ENCODE assay signal across 8 cellular contexts in the genomic region with DNA sequence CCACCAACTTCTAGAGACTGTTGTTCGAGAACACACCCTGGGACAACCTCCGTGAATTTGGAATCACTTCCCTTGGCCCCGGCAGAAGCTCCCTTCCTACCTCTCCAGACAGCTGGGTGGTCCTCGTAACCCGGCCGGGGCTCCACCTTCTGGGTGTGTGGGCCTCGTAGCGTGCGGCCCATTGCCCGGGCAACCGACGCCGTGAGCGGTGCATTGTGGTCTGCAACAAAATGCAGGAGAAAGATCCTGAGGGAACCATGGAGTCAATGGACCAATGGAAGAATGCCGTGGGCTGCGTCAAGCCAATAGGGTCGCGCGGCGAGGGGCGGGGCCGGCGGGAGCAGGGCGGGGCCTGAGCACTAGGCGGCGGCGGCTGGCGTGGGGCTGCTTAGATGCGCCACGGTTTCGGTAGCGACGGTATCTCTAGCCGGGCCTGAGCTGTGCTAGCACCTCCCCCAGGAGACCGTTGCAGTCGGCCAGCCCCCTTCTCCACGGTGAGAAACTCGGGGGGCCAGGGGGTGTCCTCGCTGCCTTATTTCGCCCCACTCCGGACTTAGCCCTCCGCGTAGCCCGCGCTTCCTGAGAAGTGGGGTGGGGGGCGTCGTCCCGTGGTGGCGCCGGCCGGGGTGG. TPM values are rescaled to one million over a fixed set of nuclear protein-coding genes. Genes with fewer than 3 reads are reported as not detected.
DNase-seq lines count a peak whose midpoint lies in the region; ATAC-seq and TF ChIP-seq lines count a peak whose summit lies in the region.

DYNLL1 (plus strand) TSS at position 391 of the 630 bp plus-strand sequence. CDS start 309 bp downstream, outside the sequence.

- in situ Hi-C loops in GM13976 (cut with MboI; ENCODE audit: low sequenced_read_pairs, unreplicated experiment), result no loop called here

- H3K27me3 Mint-ChIP-seq in progenitor cell of endocrine pancreas, result no peaks in the 10 kb centered on the region

- no peaks in the 10 kb centered on the region for H3K9me3 Mint-ChIP-seq in progenitor cell of endocrine pancreas (ENCODE audit: low read depth)

- ATAC-seq in HG02870 (IDR thresholded peaks at IDR 0.05; ENCODE audit: unreplicated experiment) (peak; percentile 88), left cardiac atrium (peak; percentile 98 to 99)

- H3K36me3 Mint-ChIP-seq in progenitor cell of endocrine pancreas (ENCODE audit: insufficient read depth), result peaks cover 12% of the 10 kb centered on the region

- peak within 1 kb of the TSS; percentile 93 for H3K27ac Mint-ChIP-seq in progenitor cell of endocrine pancreas

- H3K4me1 Mint-ChIP-seq in progenitor cell of endocrine pancreas (ENCODE audit: low read depth), result peaks cover 22% of the 10 kb centered on the region

- peak within 1 kb of the TSS; percentile 90 for H3K4me3 Mint-ChIP-seq in progenitor cell of endocrine pancreas (ENCODE audit: low read depth)

- TF ChIP-seq CTCF in GM13976 (IDR thresholded peaks at IDR 0.05; ENCODE audit: borderline replicate concordance, control extremely low read depth, extremely low read depth, insufficient read depth, missing control alignments) (no peak), progenitor cell of endocrine pancreas (IDR thresholded peaks at IDR 0.05; ENCODE audit: unreplicated experiment) (no peak)

- intact Hi-C loops in T-helper 1 cell treated with Interleukin-12 subunit alpha and Interleukin-12 subunit beta and Interleukin-4 antibody, amounts not matched to agents 30 ng/mL and 1 ng/mL, for 36 hours (cut with micrococcal nuclease), result loop anchor here (1.0 kb wide), 10 partner anchors 27 to 205 kb away; partner anchors contain the start of genes COQ5, COX6A1, GATC and MLEC
- intact Hi-C loops in left cardiac atrium (cut with DNase I), result no loop called here

- DNase-seq in GM13976 (ENCODE audit: low spot score), result peak; percentile 99
- DNase-seq in NCI-H146 treated with DMSO at 0.1 percent for 48 hours (lab: John Stamatoyannopoulos, UW; ENCODE audit: unreplicated experiment), result peak; percentile 84
- peak; percentile 91 for DNase-seq in amniotic epithelial cell (ENCODE audit: low read depth)
- DNase-seq in left cardiac atrium, result peak; percentile 97
- peak; percentile 96 for DNase-seq in progenitor cell of endocrine pancreas (ENCODE audit: low spot score, unreplicated experiment)
- peak; percentile 97 for DNase-seq in ureter (ENCODE audit: low spot score)

RNA-seq across cellular contexts. Expression of gene DYNLL1, which starts in this region (rescaled TPM):
- 331 and 341 TPM in 2 replicates for total RNA-seq in T-helper 1 cell treated with Interleukin-12 subunit alpha and Interleukin-12 subunit beta and Interleukin-4 antibody, amounts not matched to agents 30 ng/mL and 1 ng/mL, for 36 hours
- total RNA-seq in left cardiac atrium (100 to 1,000 TPM; 156 to 237 TPM), progenitor cell of endocrine pancreas (356 and 386 TPM in 2 replicates), ureter (313 TPM)

Comparison
In these comparisons a context has a peak if more than half of its experiments do, and no peak if none do; other contexts are left out.
1. Peak in every context shown above with its lines: DNase-seq and ATAC-seq.